Comparison of ENCODE assay signal across 8 cellular contexts in genomic region chr19:58498316-58499020, GRCh38. TPM values are rescaled to one million over a fixed set of nuclear protein-coding genes. Genes with fewer than 3 reads are reported as not detected.
DNase-seq lines count a peak whose midpoint lies in the region; ATAC-seq and TF ChIP-seq lines count a peak whose summit lies in the region.

No MANE protein-coding gene starts in this region.

- no peak for TF ChIP-seq CTCF in AG09309 (IDR thresholded peaks at IDR 0.05; ENCODE audit: control insufficient read depth, insufficient read depth, low read depth, low read length, missing control alignments)
- TF ChIP-seq CTCF in mucosa of descending colon (IDR thresholded peaks at IDR 0.05): no peak

- H3K36me3 Mint-ChIP-seq in central memory CD8-positive, alpha-beta T cell (ENCODE audit: insufficient read depth): peaks cover 6% of the 10 kb centered on the region

- H3K27me3 Mint-ChIP-seq in central memory CD8-positive, alpha-beta T cell: no peaks in the 10 kb centered on the region

- H3K4me3 Mint-ChIP-seq in central memory CD8-positive, alpha-beta T cell: peak overlapping the region; percentile 86

- DNase-seq in AG09309 (ENCODE audit: low read depth) (no peak), mucosa of descending colon (peak; percentile 36 to 65 (median 50)), foreskin melanocyte (no peak), NCI-H774 (lab: John Stamatoyannopoulos, UW) (no peak), NCI-H2081 treated with DMSO at 0.1 percent for 48 hours (lab: John Stamatoyannopoulos, UW) (no peak), DMS 273 treated with DMSO at 0.1 percent for 48 hours (lab: John Stamatoyannopoulos, UW) (no peak)
- no peak for DNase-seq in central memory CD8-positive, alpha-beta T cell (ENCODE audit: low spot score in 2 of 2)

- peaks cover 14% of the 10 kb centered on the region for H3K9me3 Mint-ChIP-seq in central memory CD8-positive, alpha-beta T cell

- peak overlapping the region; percentile 98 for H3K27ac Mint-ChIP-seq in central memory CD8-positive, alpha-beta T cell (ENCODE audit: low read depth)

- H3K4me1 ChIP-seq in mucosa of descending colon (ENCODE audit: low read depth): peaks cover 4% of the 10 kb centered on the region

- ATAC-seq in HG03460 (IDR thresholded peaks at IDR 0.05; ENCODE audit: unreplicated experiment): peak; percentile 6
- ATAC-seq in central memory CD8-positive, alpha-beta T cell (replicated peaks; ENCODE audit: extremely low read depth, poor library complexity, severe bottlenecking): no peak
- ATAC-seq in mucosa of descending colon: no peak

- peaks cover 14% of the 10 kb centered on the region for H3K4me1 Mint-ChIP-seq in central memory CD8-positive, alpha-beta T cell

- H3K9me3 ChIP-seq in mucosa of descending colon: no peaks in the 10 kb centered on the region

- intact Hi-C loops in mucosa of descending colon (cut with DNase I, micrococcal nuclease): no loop called here

- H3K4me3 ChIP-seq in AG09309 (ENCODE audit: control insufficient read depth, low read depth, low read length) (peak overlapping the region; percentile 34), mucosa of descending colon (no peak overlapping the region)

- H3K36me3 ChIP-seq in mucosa of descending colon (ENCODE audit: low read depth): no peaks in the 10 kb centered on the region

RNA-seq across cellular contexts. Expression of gene SLC27A5, which starts 13.3 kb away (rescaled TPM):
- total RNA-seq in mucosa of descending colon: 1 to 10 TPM; 1.6 to 7.1 (median 3.9) TPM

RNA-seq across cellular contexts. Expression of gene ZBTB45, which starts 21.1 kb away (rescaled TPM):
- 10 to 100 TPM; 12.1 to 16.7 (median 13.4) TPM for total RNA-seq in mucosa of descending colon

RNA-seq across cellular contexts. Expression of gene ZNF446, which starts 22.3 kb away (rescaled TPM):
- total RNA-seq in mucosa of descending colon: 10 to 100 TPM in 2 of 3 donors, 1 to 10 TPM in 1; 9.4 to 12.6 (median 10.6) TPM

RNA-seq across cellular contexts. Expression of gene ZNF324, which starts 31.6 kb away (rescaled TPM):
- 10 to 100 TPM; 10.1 to 14.8 (median 12.9) TPM for total RNA-seq in mucosa of descending colon

RNA-seq across cellular contexts. Expression of gene TRIM28, which starts 45.4 kb away (rescaled TPM):
- 100 to 1,000 TPM; 180 to 308 (median 202) TPM for total RNA-seq in mucosa of descending colon

Comparison
In these comparisons a context has a peak if more than half of its experiments do, and no peak if none do; other contexts are left out.
1. DNase-seq: peak in mucosa of descending colon (3 of 3); none in AG09309 (single experiment), central memory CD8-positive, alpha-beta T cell (0 of 2), foreskin melanocyte (single experiment), NCI-H774 (single experiment), NCI-H2081 treated with DMSO at 0.1 percent for 48 hours (single experiment) and DMS 273 treated with DMSO at 0.1 percent for 48 hours (single experiment).